8 cellular contexts compared by ENCODE assay signal in genomic region chr15:72271221-72271620, GRCh38. TPM values are rescaled to one million over a fixed set of nuclear protein-coding genes. Genes with fewer than 3 reads are reported as not detected.
DNase-seq lines count a peak whose midpoint lies in the region; TF ChIP-seq lines count a peak whose summit lies in the region.

No MANE protein-coding gene starts in this region.

- H3K27me3 ChIP-seq in GM06990 (replicated peaks; ENCODE audit: control insufficient read depth, insufficient read depth, low read length) (no peaks in the 10 kb centered on the region), OCI-LY3 (ENCODE audit: low read depth, low read length) (no peaks in the 10 kb centered on the region), endodermal cell (ENCODE audit: control insufficient read depth, insufficient read depth, low read length, poor library complexity, severe bottlenecking) (peaks cover 23% of the 10 kb centered on the region), parathyroid adenoma (ENCODE audit: control insufficient read depth, insufficient read depth, low read length) (no peaks in the 10 kb centered on the region)

- no peak overlapping the region for H3K27ac ChIP-seq in OCI-LY3 (ENCODE audit: low read length)
- no peak overlapping the region for H3K27ac ChIP-seq in endodermal cell (ENCODE audit: low read depth, low read length)
- H3K27ac ChIP-seq in parathyroid adenoma = no peak overlapping the region

- DNase-seq in GM06990 (ENCODE audit: extremely low read depth, insufficient read length) (no peak), endodermal cell (no peak), hepatic stellate cell (ENCODE audit: low spot score) (no peak), HuH-7 (ENCODE audit: low spot score) (no peak), NCI-H1436 treated with DMSO at 0.1 percent for 48 hours (lab: John Stamatoyannopoulos, UW) (no peak), NCI-H2029 (lab: John Stamatoyannopoulos, UW) (no peak)

- no peak overlapping the region for H3K27ac Mint-ChIP-seq in endodermal cell

- H2AFZ ChIP-seq in OCI-LY3 (ENCODE audit: low read depth, low read length) (no peak overlapping the region), parathyroid adenoma (no peak overlapping the region)

- peaks cover 34% of the 10 kb centered on the region for H3K36me3 Mint-ChIP-seq in endodermal cell (ENCODE audit: low read depth)

- H3K4me1 ChIP-seq in OCI-LY3 (ENCODE audit: low read length) (peaks cover 20% of the 10 kb centered on the region), endodermal cell (ENCODE audit: control insufficient read depth, insufficient read depth, low read length) (peaks cover 7% of the 10 kb centered on the region), parathyroid adenoma (peaks cover 2% of the 10 kb centered on the region)

- no peaks in the 10 kb centered on the region for H4K20me1 ChIP-seq in OCI-LY3 (ENCODE audit: insufficient read depth, low read length)

- peaks cover 32% of the 10 kb centered on the region for H3K79me2 ChIP-seq in OCI-LY3 (ENCODE audit: low read length)
- H3K79me2 ChIP-seq in parathyroid adenoma = no peaks in the 10 kb centered on the region

- peaks cover 23% of the 10 kb centered on the region for H3K4me1 Mint-ChIP-seq in endodermal cell

- H3K27me3 Mint-ChIP-seq in endodermal cell (ENCODE audit: insufficient read depth) = peaks cover 19% of the 10 kb centered on the region

- H3K36me3 ChIP-seq in GM06990 (ENCODE audit: control insufficient read depth, insufficient read depth, low read length) = peaks cover 7% of the 10 kb centered on the region
- H3K36me3 ChIP-seq in OCI-LY3 (replicated peaks; ENCODE audit: low read depth, low read length) = peaks cover 18% of the 10 kb centered on the region
- peaks cover 46% of the 10 kb centered on the region for H3K36me3 ChIP-seq in endodermal cell (ENCODE audit: control insufficient read depth, insufficient read depth, low read length)
- no peaks in the 10 kb centered on the region for H3K36me3 ChIP-seq in parathyroid adenoma (ENCODE audit: control insufficient read depth, insufficient read depth, low read length)

- peak overlapping the region; percentile 81 for H3K4me3 Mint-ChIP-seq in endodermal cell

- TF ChIP-seq CTCF in GM06990 (IDR thresholded peaks at IDR 0.05; ENCODE audit: insufficient read depth, low read length, poor library complexity, severe bottlenecking) = no peak
- no peak for TF ChIP-seq CTCF in OCI-LY3 (IDR thresholded peaks at IDR 0.05; ENCODE audit: low read depth, low read length)
- TF ChIP-seq CTCF in endodermal cell (conservative IDR thresholded peaks at IDR 0.05) = no peak
- TF ChIP-seq CTCF in parathyroid adenoma (IDR thresholded peaks at IDR 0.05) = no peak

- peak overlapping the region; percentile 88 for H3K9ac ChIP-seq in OCI-LY3 (ENCODE audit: low read length)
- H3K9ac ChIP-seq in endodermal cell (ENCODE audit: extremely low read depth, low read length, poor library complexity, severe bottlenecking) = peak overlapping the region; percentile 77
- H3K9ac ChIP-seq in parathyroid adenoma = no peak overlapping the region

- H3K9me3 ChIP-seq in OCI-LY3 (ENCODE audit: insufficient read depth, low read length) = no peaks in the 10 kb centered on the region
- no peaks in the 10 kb centered on the region for H3K9me3 ChIP-seq in endodermal cell (ENCODE audit: control insufficient read depth, low read length)
- no peaks in the 10 kb centered on the region for H3K9me3 ChIP-seq in parathyroid adenoma (ENCODE audit: control insufficient read depth, low read length)

- no peaks in the 10 kb centered on the region for H3K9me3 Mint-ChIP-seq in endodermal cell

- peak overlapping the region; percentile 89 for H3K4me2 ChIP-seq in OCI-LY3 (ENCODE audit: low read length)
- peak overlapping the region; percentile 68 for H3K4me2 ChIP-seq in parathyroid adenoma (ENCODE audit: low read length)

- WGBS in endodermal cell (ENCODE audit: insufficient coverage in 1 of 2, insufficient read length in 1 of 2), 2 experiments = 74 to 88% methylated on average over 3 to 4 of the region's 4 CpGs

- H3K4me3 ChIP-seq in GM06990 (replicated peaks; ENCODE audit: low read depth, low read length) (peak overlapping the region; percentile 96), OCI-LY3 (ENCODE audit: low read length) (peak overlapping the region; percentile 94), endodermal cell (ENCODE audit: low read length) (peak overlapping the region; percentile 82), parathyroid adenoma (ENCODE audit: low read depth, low read length) (peak overlapping the region; percentile 49)

RNA-seq across cellular contexts. Expression of gene PARP6, which starts 1.1 kb away (rescaled TPM):
- total RNA-seq in endodermal cell = 10 to 100 TPM; 87.3 to 92.1 TPM
- polyA plus RNA-seq in endodermal cell (2013, experiment 1 of 2) = 74.3 TPM
- polyA plus RNA-seq in endodermal cell (2013, experiment 2 of 2) = 56.8 TPM

RNA-seq across cellular contexts. Expression of gene PKM, which starts 40.2 kb away (rescaled TPM):
- total RNA-seq in endodermal cell = 1,000 to 10,000 TPM; 2,197 to 2,355 TPM
- 1,203 TPM for polyA plus RNA-seq in endodermal cell (2013, experiment 1 of 2)
- polyA plus RNA-seq in endodermal cell (2013, experiment 2 of 2) = 1,289 TPM

RNA-seq across cellular contexts. Expression of gene CELF6, which starts 48.7 kb away (rescaled TPM):
- under 1 TPM; 0.46 to 0.62 TPM for total RNA-seq in endodermal cell
- 1.5 TPM for polyA plus RNA-seq in endodermal cell (2013, experiment 1 of 2)
- polyA plus RNA-seq in endodermal cell (2013, experiment 2 of 2) = 1.4 TPM
